In the genomic region with DNA sequence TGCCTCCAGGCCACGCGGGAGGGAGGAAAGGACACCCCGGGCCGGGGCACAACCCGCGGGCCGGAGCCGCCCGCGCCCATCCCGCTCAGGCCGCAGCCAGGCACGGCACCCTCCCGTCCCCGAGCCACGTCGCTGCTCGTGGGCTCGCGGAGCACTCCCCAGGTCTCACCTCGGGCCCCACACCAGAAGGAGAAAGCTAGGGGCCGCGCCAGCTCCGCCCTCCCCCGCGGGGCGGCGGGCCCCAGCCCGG, we compare ENCODE assay signal across 8 cellular contexts. TPM values are rescaled to one million over a fixed set of nuclear protein-coding genes. Genes with fewer than 3 reads are reported as not detected.
DNase-seq lines count a peak whose midpoint lies in the region; ATAC-seq lines count a peak whose summit lies in the region.

No MANE protein-coding gene starts in this region.

- peak overlapping the region; percentile 67 to 94 (median 87) for H3K4me2 ChIP-seq in BLaER1 treated with 17β-estradiol and CSF1 and Interleukin-3, amounts not matched to agents 10 nM and 100 nM

- no peak for DNase-seq in central memory CD8-positive, alpha-beta T cell (ENCODE audit: low spot score in 2 of 2)
- no peak for DNase-seq in naive thymus-derived CD8-positive, alpha-beta T cell

- POLR2A ChIA-PET in naive thymus-derived CD8-positive, alpha-beta T cell (lab: Charles Lee) = interaction anchor here (1.0 to 4.1 kb wide), 25 partner anchors 8 to 754 kb away, joined by 3 to 31 read pairs (median 6); a partner anchor contains a TSS

- peaks cover 25% of the 10 kb centered on the region for H3K36me3 Mint-ChIP-seq in central memory CD8-positive, alpha-beta T cell (ENCODE audit: insufficient read depth)
- peaks cover 0 to 18% (median 3%) of the 10 kb centered on the region in 3 donors for H3K36me3 Mint-ChIP-seq in naive thymus-derived CD8-positive, alpha-beta T cell

- H3K4me1 Mint-ChIP-seq in central memory CD8-positive, alpha-beta T cell = peaks cover 80% of the 10 kb centered on the region
- H3K4me1 Mint-ChIP-seq in naive thymus-derived CD8-positive, alpha-beta T cell = peaks cover 37 to 79% (median 74%) of the 10 kb centered on the region in 4 donors

- no peaks in the 10 kb centered on the region for H3K27me3 ChIP-seq in BLaER1 treated with 17β-estradiol and CSF1 and Interleukin-3, amounts not matched to agents 10 nM and 100 nM
- H3K27me3 ChIP-seq in HUES48 (ENCODE audit: control insufficient read depth, insufficient read depth, low read length) = no peaks in the 10 kb centered on the region

- peaks cover 45 to 74% (median 60%) of the 10 kb centered on the region in 11 experiments for H4K20me1 ChIP-seq in BLaER1 treated with 17β-estradiol and CSF1 and Interleukin-3, amounts not matched to agents 10 nM and 100 nM

- peak overlapping the region; percentile 95 to 100 (median 99) for H3K27ac ChIP-seq in BLaER1 treated with 17β-estradiol and CSF1 and Interleukin-3, amounts not matched to agents 10 nM and 100 nM
- H3K27ac ChIP-seq in HUES48 (ENCODE audit: low read depth, low read length) = peak overlapping the region; percentile 98

- H3K9me3 ChIP-seq in BLaER1 treated with 17β-estradiol and CSF1 and Interleukin-3, amounts not matched to agents 10 nM and 100 nM (replicated peaks in 1 of 11) = no peaks in the 10 kb centered on the region
- no peaks in the 10 kb centered on the region for H3K9me3 ChIP-seq in HUES48 (ENCODE audit: control insufficient read depth, insufficient read depth, low read length)

- peak overlapping the region; percentile 76 to 94 (median 80) for H3K4me3 ChIP-seq in BLaER1 treated with 17β-estradiol and CSF1 and Interleukin-3, amounts not matched to agents 10 nM and 100 nM
- peak overlapping the region; percentile 92 for H3K4me3 ChIP-seq in HUES48 (ENCODE audit: low read depth, low read length)

- peak overlapping the region; percentile 98 for H3K27ac Mint-ChIP-seq in central memory CD8-positive, alpha-beta T cell (ENCODE audit: low read depth)
- H3K27ac Mint-ChIP-seq in naive thymus-derived CD8-positive, alpha-beta T cell = peak overlapping the region in 9 of 10 donors; percentile 89 to 100 (median 96)

- H3K27me3 Mint-ChIP-seq in central memory CD8-positive, alpha-beta T cell = no peaks in the 10 kb centered on the region
- H3K27me3 Mint-ChIP-seq in naive thymus-derived CD8-positive, alpha-beta T cell = peaks cover 0 to 2% (median 0%) of the 10 kb centered on the region in 5 donors

- peaks cover 4 to 25% (median 13%) of the 10 kb centered on the region in 11 experiments; a peak in 18 of 22 replicates for H3K36me3 ChIP-seq in BLaER1 treated with 17β-estradiol and CSF1 and Interleukin-3, amounts not matched to agents 10 nM and 100 nM
- peaks cover 15% of the 10 kb centered on the region; the same call in 1 of the 2 replicates for H3K36me3 ChIP-seq in HUES48 (ENCODE audit: control insufficient read depth, insufficient read depth, low read length)

- H3K4me1 ChIP-seq in BLaER1 treated with 17β-estradiol and CSF1 and Interleukin-3, amounts not matched to agents 10 nM and 100 nM = peaks cover 68 to 80% (median 78%) of the 10 kb centered on the region in 10 experiments
- peaks cover 43% of the 10 kb centered on the region for H3K4me1 ChIP-seq in HUES48 (ENCODE audit: control insufficient read depth, insufficient read depth, low read length)

- ATAC-seq in central memory CD8-positive, alpha-beta T cell (replicated peaks; ENCODE audit: extremely low read depth, poor library complexity, severe bottlenecking) = no peak
- no peak for ATAC-seq in naive thymus-derived CD8-positive, alpha-beta T cell
- ATAC-seq in HG02571 (IDR thresholded peaks at IDR 0.05; ENCODE audit: unreplicated experiment) (no peak), HG03439 (IDR thresholded peaks at IDR 0.05; ENCODE audit: unreplicated experiment) (no peak), GM18870 (IDR thresholded peaks at IDR 0.05; ENCODE audit: unreplicated experiment) (no peak), HG02840 (IDR thresholded peaks at IDR 0.05; ENCODE audit: low FRiP score, unreplicated experiment) (no peak)

- H3K9me3 Mint-ChIP-seq in central memory CD8-positive, alpha-beta T cell = no peaks in the 10 kb centered on the region
- peaks cover 0 to 2% (median 0%) of the 10 kb centered on the region in 9 donors for H3K9me3 Mint-ChIP-seq in naive thymus-derived CD8-positive, alpha-beta T cell

- H3K9ac ChIP-seq in BLaER1 treated with 17β-estradiol and CSF1 and Interleukin-3, amounts not matched to agents 10 nM and 100 nM = peak overlapping the region; percentile 95 to 99 (median 96)
- H3K9ac ChIP-seq in HUES48 (ENCODE audit: low read depth, low read length) = peak overlapping the region; percentile 98

- peak overlapping the region; percentile 99 for H3K4me3 Mint-ChIP-seq in central memory CD8-positive, alpha-beta T cell
- peak overlapping the region; percentile 92 to 100 (median 98) for H3K4me3 Mint-ChIP-seq in naive thymus-derived CD8-positive, alpha-beta T cell

RNA-seq across cellular contexts. Expression of a gene that starts 0.6 kb away (rescaled TPM):
- 100 to 1,000 TPM; 133 to 148 TPM for total RNA-seq in naive thymus-derived CD8-positive, alpha-beta T cell
- polyA plus RNA-seq in naive thymus-derived CD8-positive, alpha-beta T cell = 10 to 100 TPM; 32.2 to 71.1 (median 45.7) TPM

RNA-seq across cellular contexts. Expression of a gene that starts 0.9 kb away (rescaled TPM):
- 100 to 1,000 TPM; 303 to 309 TPM for total RNA-seq in naive thymus-derived CD8-positive, alpha-beta T cell
- 100 to 1,000 TPM; 143 to 182 (median 144) TPM for polyA plus RNA-seq in naive thymus-derived CD8-positive, alpha-beta T cell

RNA-seq across cellular contexts. Expression of a gene that starts 41.2 kb away (rescaled TPM):
- 10 to 100 TPM; 20.1 to 22.9 TPM for total RNA-seq in naive thymus-derived CD8-positive, alpha-beta T cell
- polyA plus RNA-seq in naive thymus-derived CD8-positive, alpha-beta T cell = 1 to 10 TPM; 3.4 to 5.8 (median 4.0) TPM
